ENCODE assay signal across 24 cellular contexts in genomic region chr2:26914286-26914962, GRCh38. TPM values are rescaled to one million over a fixed set of nuclear protein-coding genes. Genes with fewer than 3 reads are reported as not detected.
A peak's percentile ranks its signal among the peaks of the same experiment; 100 is the strongest.
DNase-seq lines count a peak whose midpoint lies in the region; ATAC-seq, FAIRE-seq and TF ChIP-seq lines count a peak whose summit lies in the region.
"Had no signal": no experiment of that assay in that cellular context is flagged by ENCODE, and none has a peak within 500 bp of the region (broad histone marks: within the 10 kb centered on the region; RNA-seq: fewer than 3 reads in every experiment).

No MANE protein-coding gene starts in this region.

- no peak for TF ChIP-seq POLR2A in K562 (conservative IDR thresholded peaks at IDR 0.05)

- H3K4me3 ChIP-seq in K562, result no peak overlapping the region
- no peak overlapping the region for H3K4me3 ChIP-seq in mesendoderm (ENCODE audit: low read length)
- H3K4me3 ChIP-seq in mammary epithelial cell (replicated peaks in 1 of 3; ENCODE audit: insufficient read depth in 1 of 3, low read depth in 2 of 3, low read length in 3 of 3), result no peak overlapping the region
- H3K4me3 ChIP-seq: psoas muscle, spleen, upper lobe of left lung had no signal

- dilution Hi-C loops in mammary epithelial cell (cut with HindIII; ENCODE audit: low sequenced_read_pairs), result no loop called here

- H3K4ac ChIP-seq in mesendoderm (ENCODE audit: low read depth, low read length), result no peak overlapping the region

- H3K9me3 ChIP-seq in K562 (replicated peaks; ENCODE audit: control insufficient read depth, insufficient read depth, low read depth, low read length) (no peaks in the 10 kb centered on the region), mammary epithelial cell (replicated peaks; ENCODE audit: insufficient read depth, low read length) (no peaks in the 10 kb centered on the region)
- H3K9me3 ChIP-seq: spleen, upper lobe of left lung had no signal

- peaks cover 16% of the 10 kb centered on the region for H3K4me1 Mint-ChIP-seq in type B pancreatic cell (ENCODE audit: unreplicated experiment)
- H3K4me1 Mint-ChIP-seq: stimulated activated naive CD8-positive, alpha-beta T cell treated with anti-CD3 and anti-CD28 coated beads, Interleukin-15, amount 100 ng/mL, for 72 hours had no signal

- no peak overlapping the region for H3K18ac ChIP-seq in mesendoderm (ENCODE audit: low read length)

- H3K4me2 ChIP-seq in K562 (ENCODE audit: insufficient read depth, low read length) (no peak overlapping the region), mesendoderm (ENCODE audit: low read length) (no peak overlapping the region), mammary epithelial cell (ENCODE audit: insufficient read depth, low read depth, low read length) (no peak overlapping the region)

- peak; percentile 51; the same call in 2 of the 3 replicates for ATAC-seq in K562
- ATAC-seq in HG02938 (IDR thresholded peaks at IDR 0.05; ENCODE audit: unreplicated experiment), result no peak
- ATAC-seq: psoas muscle; stimulated activated naive CD8-positive, alpha-beta T cell treated with anti-CD3 and anti-CD28 coated beads, Interleukin-15, amount 100 ng/mL, for 72 hours had no signal

- H4K20me1 ChIP-seq in K562 (replicated peaks; ENCODE audit: control insufficient read depth, insufficient read depth, low read length) (no peaks in the 10 kb centered on the region), mammary epithelial cell (ENCODE audit: insufficient read depth, low read length) (no peaks in the 10 kb centered on the region)

- peak overlapping the region; percentile 35 for H3K23ac ChIP-seq in mesendoderm (ENCODE audit: low read length)

- no peak overlapping the region for H2BK5ac ChIP-seq in mesendoderm (ENCODE audit: low read length)

- no peak overlapping the region for H3K56ac ChIP-seq in mesendoderm (ENCODE audit: low read length)

- H3K27ac Mint-ChIP-seq in type B pancreatic cell, result no peak overlapping the region
- H3K27ac Mint-ChIP-seq: mesothelial cell of epicardium; stimulated activated naive CD8-positive, alpha-beta T cell treated with anti-CD3 and anti-CD28 coated beads, Interleukin-15, amount 100 ng/mL, for 72 hours had no signal

- 0 out of 6 replicates have a peak, but pooled peaks of 1 of the 3 experiments have one; percentile 7 for TF ChIP-seq CTCF in K562 (IDR thresholded peaks at IDR 0.05 in 2 of 3, conservative IDR thresholded peaks at IDR 0.05 in 1 of 3; ENCODE audit: insufficient read depth in 2 of 3, low read depth in 1 of 3, low read length in 3 of 3)
- no peak for TF ChIP-seq CTCF in type B pancreatic cell (conservative IDR thresholded peaks at IDR 0.05)
- TF ChIP-seq CTCF in mammary epithelial cell (conservative IDR thresholded peaks at IDR 0.05 in 1 of 2, IDR thresholded peaks at IDR 0.05 in 1 of 2; ENCODE audit: extremely low read depth in 1 of 2, insufficient read depth in 1 of 2, low read depth in 1 of 2, low read length in 2 of 2), result no peak

- peak; percentile 46 for DNase-seq in activated CD8-positive, alpha-beta memory T cell treated with anti-CD3 and anti-CD28 coated beads for 24 hours
- no peak for DNase-seq in activated CD8-positive, alpha-beta memory T cell treated with anti-CD3 and anti-CD28 coated beads, Interleukin-2, amount 50 U/mL, for 48 hours
- DNase-seq in K562 (ENCODE audit: extremely low read depth in 1 of 4, low spot score in 3 of 4) (no peak), mesendoderm (peak; percentile 45), type B pancreatic cell (ENCODE audit: extremely low spot score, unreplicated experiment) (peak; percentile 57), NCI-H2029 treated with DMSO at 0.1 percent for 48 hours (lab: John Stamatoyannopoulos, UW) (no peak), mammary epithelial cell (no peak)
- DNase-seq: activated CD4-positive, alpha-beta T cell treated with anti-CD3 and anti-CD28 coated beads for 4 hours; activated gamma-delta T cell; Calu3; central memory CD4-positive, alpha-beta T cell; erythroblast; foreskin melanocyte; NCI-H1092 treated with DMSO at 0.1 percent for 48 hours; NCI-H2107; NCI-H510A treated with DMSO at 0.1 percent for 48 hours; psoas muscle; spleen; stimulated activated CD4-positive, alpha-beta T cell treated with anti-CD3 and anti-CD28 coated beads, Interleukin-4, amount 100 ng/mL, for 24 hours; stimulated activated naive CD8-positive, alpha-beta T cell treated with anti-CD3 and anti-CD28 coated beads, Interleukin-15, amount 100 ng/mL, for 72 hours; upper lobe of left lung had no signal

- H3K36me3 Mint-ChIP-seq in type B pancreatic cell, result peaks cover 6% of the 10 kb centered on the region

- TF ChIP-seq RAD21 in K562 (CRISPR knock-in tag; conservative IDR thresholded peaks at IDR 0.05 in 1 of 2, IDR thresholded peaks at IDR 0.05 in 1 of 2), result no peak

- H3K27ac ChIP-seq in K562 (ENCODE audit: extremely low read depth, low read depth, low read length), result no peak overlapping the region
- H3K27ac ChIP-seq in mesendoderm (ENCODE audit: low read depth, low read length), result no peak overlapping the region
- no peak overlapping the region for H3K27ac ChIP-seq in mammary epithelial cell (ENCODE audit: insufficient read depth, low read depth, low read length)
- H3K27ac ChIP-seq: psoas muscle, spleen, upper lobe of left lung had no signal

- peaks cover 36 to 54% of the 10 kb centered on the region in 2 experiments for H3K27me3 ChIP-seq in K562 (ENCODE audit: control insufficient read depth in 2 of 2, insufficient read depth in 2 of 2, low read length in 2 of 2)
- no peaks in the 10 kb centered on the region for H3K27me3 ChIP-seq in mesendoderm (ENCODE audit: insufficient read depth, low read length, poor library complexity)
- peaks cover 24% of the 10 kb centered on the region for H3K27me3 ChIP-seq in mammary epithelial cell (ENCODE audit: insufficient read depth, low read length)

- H3K27me3 Mint-ChIP-seq in type B pancreatic cell, result peaks cover 8% of the 10 kb centered on the region
- H3K27me3 Mint-ChIP-seq: stimulated activated naive CD8-positive, alpha-beta T cell treated with anti-CD3 and anti-CD28 coated beads, Interleukin-15, amount 100 ng/mL, for 72 hours had no signal

- H3K36me3 ChIP-seq in K562 (ENCODE audit: control insufficient read depth, insufficient read depth, low read length), result no peaks in the 10 kb centered on the region
- H3K36me3 ChIP-seq in mesendoderm (ENCODE audit: control insufficient read depth, insufficient read depth, low read length), result no peaks in the 10 kb centered on the region
- no peaks in the 10 kb centered on the region for H3K36me3 ChIP-seq in mammary epithelial cell (ENCODE audit: insufficient read depth, low read length)
- H3K36me3 ChIP-seq: spleen, upper lobe of left lung had no signal

- in situ Hi-C loops in K562 (cut with MboI) (no loop called here), mammary epithelial cell (cut with MboI; ENCODE audit: low sequenced_read_pairs in 2 of 2) (no loop called here)

- no peak overlapping the region for H4K5ac ChIP-seq in mesendoderm (ENCODE audit: low read length)

- H2AK5ac ChIP-seq in mesendoderm (ENCODE audit: low read length), result no peak overlapping the region

- H3K79me1 ChIP-seq in mesendoderm (ENCODE audit: low read length), result no peaks in the 10 kb centered on the region

- no peaks in the 10 kb centered on the region for H3K4me1 ChIP-seq in K562 (replicated peaks in 1 of 2; ENCODE audit: control insufficient read depth in 2 of 2, insufficient read depth in 2 of 2, low read length in 2 of 2)
- H3K4me1 ChIP-seq in mesendoderm (ENCODE audit: control insufficient read depth, low read depth, low read length), result no peaks in the 10 kb centered on the region
- H3K4me1 ChIP-seq in mammary epithelial cell (ENCODE audit: insufficient read depth, low read length), result no peaks in the 10 kb centered on the region
- H3K4me1 ChIP-seq: psoas muscle, spleen, upper lobe of left lung had no signal

- H3K9ac ChIP-seq in K562 (ENCODE audit: insufficient read depth in 1 of 2, low read depth in 2 of 2, low read length in 2 of 2) (no peak overlapping the region), mesendoderm (ENCODE audit: low read length) (no peak overlapping the region), mammary epithelial cell (ENCODE audit: insufficient read depth, low read length) (no peak overlapping the region)

- no peak overlapping the region for H4K8ac ChIP-seq in mesendoderm (ENCODE audit: low read depth, low read length)

- no peak for TF ChIP-seq EP300 in K562 (IDR thresholded peaks at IDR 0.05; ENCODE audit: low read length)

- no peaks in the 10 kb centered on the region for H3K9me3 Mint-ChIP-seq in type B pancreatic cell
- H3K9me3 Mint-ChIP-seq: stimulated activated naive CD8-positive, alpha-beta T cell treated with anti-CD3 and anti-CD28 coated beads, Interleukin-15, amount 100 ng/mL, for 72 hours had no signal

- no peak for FAIRE-seq in K562 (lab: Jason Lieb, UNC)

- no peak overlapping the region for H2BK15ac ChIP-seq in mesendoderm (replicated peaks; ENCODE audit: low read depth)

- no peaks in the 10 kb centered on the region for H3K79me2 ChIP-seq in K562 (ENCODE audit: control insufficient read depth, insufficient read depth, low read length)
- H3K79me2 ChIP-seq in mesendoderm (ENCODE audit: control insufficient read depth, insufficient read depth, low read length), result no peaks in the 10 kb centered on the region
- no peaks in the 10 kb centered on the region for H3K79me2 ChIP-seq in mammary epithelial cell (ENCODE audit: insufficient read depth, low read length)

- no peaks in the 10 kb centered on the region for H3K9me1 ChIP-seq in K562 (ENCODE audit: control insufficient read depth, insufficient read depth, low read length)

- H2AFZ ChIP-seq in K562 (ENCODE audit: low read depth, low read length), result no peak overlapping the region
- no peak overlapping the region for H2AFZ ChIP-seq in mammary epithelial cell (ENCODE audit: low read depth, low read length)

- POLR2A ChIA-PET in K562 (lab: Yijun Ruan, JAX), result interaction anchor here (0.6 to 1.3 kb wide), 2 partner anchors 15 kb away, joined by 3 to 4 read pairs; no protein-coding TSS in a partner anchor

- 0% methylated on average over 5 of the region's 5 CpGs for WGBS in K562 (ENCODE audit: insufficient coverage, low coverage, missing lambda C conversion rate)
- no CpG with 5 or more reads among the region's 5 CpGs for WGBS in mesendoderm (ENCODE audit: extremely low coverage, insufficient coverage, low lambda C conversion rate)
- WGBS in mammary epithelial cell (ENCODE audit: low coverage, missing lambda C conversion rate), result 43% methylated on average over 5 of the region's 5 CpGs

- no peak overlapping the region for H3K4me3 Mint-ChIP-seq in type B pancreatic cell
- H3K4me3 Mint-ChIP-seq: mesothelial cell of epicardium; nephron; stimulated activated naive CD8-positive, alpha-beta T cell treated with anti-CD3 and anti-CD28 coated beads, Interleukin-15, amount 100 ng/mL, for 72 hours had no signal

- no peak overlapping the region for H2BK120ac ChIP-seq in mesendoderm (ENCODE audit: low read depth, low read length)

- BruUV-seq in K562 (replicated peaks; lab: Mats Ljungman, UMichigan) (no TSS peak), mammary epithelial cell (replicated peaks; lab: Mats Ljungman, UMichigan) (no TSS peak)

- intact Hi-C loops in K562 (cut with micrococcal nuclease) (no loop called here), mammary epithelial cell (cut with micrococcal nuclease) (no loop called here)

- CTCF ChIA-PET in K562 (lab: Yijun Ruan, JAX; ENCODE audit: low intra/inter-chr PET ratio) (no interaction called here), mammary epithelial cell (lab: Charles Lee; ENCODE audit: low non-redundant PET) (no interaction called here)

RNA-seq across cellular contexts. Expression of gene MAPRE3, which starts 56.0 kb away (rescaled TPM):
- 103 and 194 TPM in 2 replicates for total RNA-seq in K562 (2011; cell fraction: chromatin; rRNA removed; ENCODE audit: low replicate concordance)
- 85.6 and 90.0 TPM in 2 replicates for total RNA-seq in K562 (2011; cell fraction: nucleolus; rRNA removed)
- 95.6 and 105 TPM in 2 replicates for total RNA-seq in K562 (2011; cell fraction: nucleoplasm; rRNA removed)
- total RNA-seq in K562 (2014; rRNA removed) (12.6 and 16.8 TPM in 2 replicates), K562 (2014; rRNA removed; fragmentation: Illumina TruSeq; extraction: Trizol) (10.0 and 10.8 TPM in 2 replicates), K562 (2015; rRNA removed; fragmentation: Illumina TruSeq; extraction: Trizol) (11.6 and 12.6 TPM in 2 replicates), K562 (2021) (26.7 and 29.8 TPM in 2 replicates), type B pancreatic cell (ENCODE audit: low replicate concordance) (13.5 and 14.4 TPM in 2 replicates), mammary epithelial cell (10 to 100 TPM; 10.2 to 25.0 TPM)
- polyA plus RNA-seq in K562 (2011; rRNA removed) (25.5 and 53.9 TPM in 2 replicates), K562 (2014; fragmentation: Illumina TruSeq; extraction: Trizol) (30.4 and 32.8 TPM in 2 replicates), K562 (2014; fragmentation: Nextera tagmentation; extraction: Ambion mirVana) (1 to 10 TPM in 1 of 2 experiments, under 1 TPM in 1; 0.70 to 1.1 TPM), K562 (2014; rRNA removed) (32.3 and 43.2 TPM in 2 replicates), mammary epithelial cell (12.3 TPM)
- 28.1 and 37.8 TPM in 2 replicates for polyA plus RNA-seq in K562 (2011; cell fraction: cytosol; rRNA removed)
- polyA plus RNA-seq in K562 (2011; cell fraction: nucleus; rRNA removed), result 274 and 277 TPM in 2 replicates
- polyA plus RNA-seq in K562 (2012), result 33.7 and 73.6 TPM in 2 replicates
- 17.6 and 23.6 TPM in 2 replicates for polyA minus RNA-seq in K562 (2011; rRNA and poly(A)+ RNA removed)
- 11.7 and 21.4 TPM in 2 replicates for polyA minus RNA-seq in K562 (2011; cell fraction: cytosol; rRNA and poly(A)+ RNA removed)
- polyA minus RNA-seq in K562 (2011; cell fraction: nucleus; rRNA and poly(A)+ RNA removed), result 20.3 and 37.2 TPM in 2 replicates
- polyA plus RNA-seq in mesendoderm (2013, experiment 1 of 2), result 1.2 TPM
- polyA plus RNA-seq in mesendoderm (2013, experiment 2 of 2), result 1.4 TPM
- polyA minus RNA-seq in mammary epithelial cell, result 25.1 TPM

Comparison
In these comparisons a context has a peak if more than half of its experiments do, and no peak if none do; other contexts are left out.
1. DNase-seq: peak in activated CD8-positive, alpha-beta memory T cell treated with anti-CD3 and anti-CD28 coated beads for 24 hours (single experiment), mesendoderm (single experiment) and type B pancreatic cell (single experiment); none in activated CD8-positive, alpha-beta memory T cell treated with anti-CD3 and anti-CD28 coated beads, Interleukin-2, amount 50 U/mL, for 48 hours (single experiment), K562 (0 of 4), NCI-H2029 treated with DMSO at 0.1 percent for 48 hours (single experiment) and mammary epithelial cell (single experiment).